ENCODE assay signal across 10 cellular contexts in genomic region chr2:144477281-144477942, GRCh38. TPM values are rescaled to one million over a fixed set of nuclear protein-coding genes. Genes with fewer than 3 reads are reported as not detected.
DNase-seq lines count a peak whose midpoint lies in the region; ATAC-seq and TF ChIP-seq lines count a peak whose summit lies in the region.
"Had no signal": no experiment of that assay in that cellular context is flagged by ENCODE, and none has a peak within 500 bp of the region (broad histone marks: within the 10 kb centered on the region; RNA-seq: fewer than 3 reads in every experiment).

No MANE protein-coding gene starts in this region.

- H3K36me3 Mint-ChIP-seq in WTC11 = no peaks in the 10 kb centered on the region
- H3K36me3 Mint-ChIP-seq in stimulated activated effector memory CD8-positive, alpha-beta T cell treated with anti-CD3 and anti-CD28 coated beads, Interleukin-12 subunit alpha, Interleukin-12 subunit beta, amount 100 ng/mL, for 72 hours = peaks cover 37% of the 10 kb centered on the region
- H3K36me3 Mint-ChIP-seq: activated naive CD4-positive, alpha-beta T cell treated with anti-CD3 and anti-CD28 coated beads, Interleukin-2, amount 50 U/mL, for 24 hours had no signal

- DNase-seq in H4 (ENCODE audit: low spot score) (peak; percentile 62), WTC11 (ENCODE audit: low spot score) (no peak), fibroblast of peridontal ligament (ENCODE audit: extremely low read depth) (peak; percentile 90), SKM-1 treated with dmso at 0.1 percent for 144 hours (lab: John Stamatoyannopoulos, UW; ENCODE audit: unreplicated experiment) (no peak), HUDEP-2 (lab: John Stamatoyannopoulos, UW; ENCODE audit: unreplicated experiment in 76 of 76) (no peak)
- DNase-seq in stimulated activated effector memory CD8-positive, alpha-beta T cell treated with anti-CD3 and anti-CD28 coated beads, Interleukin-12 subunit alpha, Interleukin-12 subunit beta, amount 100 ng/mL, for 72 hours (ENCODE audit: low spot score in 2 of 2) = no peak
- no peak for DNase-seq in activated effector memory CD4-positive, alpha-beta T cell treated with anti-CD3 and anti-CD28 coated beads, Interleukin-2, amount 50 U/mL, for 16 hours
- DNase-seq: stimulated activated naive CD4-positive, alpha-beta T cell treated with Interleukin-2 at 50 U/mL for 16 hours had no signal

- POLR2A ChIA-PET in WTC11 (lab: Charles Lee) = no interaction called here

- peaks cover 55% of the 10 kb centered on the region for H3K4me1 Mint-ChIP-seq in WTC11
- peaks cover 54% of the 10 kb centered on the region for H3K4me1 Mint-ChIP-seq in stimulated activated effector memory CD8-positive, alpha-beta T cell treated with anti-CD3 and anti-CD28 coated beads, Interleukin-12 subunit alpha, Interleukin-12 subunit beta, amount 100 ng/mL, for 72 hours
- H3K4me1 Mint-ChIP-seq: activated naive CD4-positive, alpha-beta T cell treated with anti-CD3 and anti-CD28 coated beads, Interleukin-2, amount 50 U/mL, for 24 hours had no signal

- H3K27ac Mint-ChIP-seq in WTC11 = peak overlapping the region; percentile 47; the same call in 1 of the 2 replicates
- no peak overlapping the region for H3K27ac Mint-ChIP-seq in stimulated activated effector memory CD8-positive, alpha-beta T cell treated with anti-CD3 and anti-CD28 coated beads, Interleukin-12 subunit alpha, Interleukin-12 subunit beta, amount 100 ng/mL, for 72 hours
- H3K27ac Mint-ChIP-seq: activated naive CD4-positive, alpha-beta T cell treated with anti-CD3 and anti-CD28 coated beads, Interleukin-2, amount 50 U/mL, for 24 hours had no signal

- no peak for ATAC-seq in WTC11
- no peak for ATAC-seq in stimulated activated effector memory CD8-positive, alpha-beta T cell treated with anti-CD3 and anti-CD28 coated beads, Interleukin-12 subunit alpha, Interleukin-12 subunit beta, amount 100 ng/mL, for 72 hours
- ATAC-seq in GM19467 (IDR thresholded peaks at IDR 0.05; ENCODE audit: unreplicated experiment) = no peak

- H3K9me3 Mint-ChIP-seq in WTC11 = no peaks in the 10 kb centered on the region
- no peaks in the 10 kb centered on the region for H3K9me3 Mint-ChIP-seq in stimulated activated effector memory CD8-positive, alpha-beta T cell treated with anti-CD3 and anti-CD28 coated beads, Interleukin-12 subunit alpha, Interleukin-12 subunit beta, amount 100 ng/mL, for 72 hours
- H3K9me3 Mint-ChIP-seq: activated naive CD4-positive, alpha-beta T cell treated with anti-CD3 and anti-CD28 coated beads, Interleukin-2, amount 50 U/mL, for 24 hours had no signal

- CTCF ChIA-PET in WTC11 (lab: Charles Lee) = interaction anchor here (3.2 kb wide), 1 partner anchor 28 kb away, joined by 11 read pairs; no protein-coding TSS in a partner anchor

- TF ChIP-seq CTCF in WTC11 (IDR thresholded peaks at IDR 0.05) = no peak

- H3K27me3 Mint-ChIP-seq in WTC11 (ENCODE audit: low read depth) = peaks cover 6% of the 10 kb centered on the region
- H3K27me3 Mint-ChIP-seq: activated naive CD4-positive, alpha-beta T cell treated with anti-CD3 and anti-CD28 coated beads, Interleukin-2, amount 50 U/mL, for 24 hours had no signal

- no peak overlapping the region for H3K4me3 Mint-ChIP-seq in WTC11
- H3K4me3 Mint-ChIP-seq in stimulated activated effector memory CD8-positive, alpha-beta T cell treated with anti-CD3 and anti-CD28 coated beads, Interleukin-12 subunit alpha, Interleukin-12 subunit beta, amount 100 ng/mL, for 72 hours = peak overlapping the region; percentile 9
- H3K4me3 Mint-ChIP-seq: activated naive CD4-positive, alpha-beta T cell treated with anti-CD3 and anti-CD28 coated beads, Interleukin-2, amount 50 U/mL, for 24 hours had no signal

TF ChIP-seq in WTC11, 78 proteins besides CTCF, POLR2A, EP300 and RAD21:
- TF ChIP-seq EMX1 (CRISPR knock-in tag; IDR thresholded peaks at IDR 0.05) (no peak), TEAD1 (CRISPR knock-in tag; IDR thresholded peaks at IDR 0.05) (no peak), NR3C1 (CRISPR knock-in tag; conservative IDR thresholded peaks at IDR 0.05; ENCODE audit: low read depth) (no peak), ZMAT4 (CRISPR knock-in tag; IDR thresholded peaks at IDR 0.05) (no peak), CREM (CRISPR knock-in tag; IDR thresholded peaks at IDR 0.05) (no peak), ATF2 (CRISPR knock-in tag; IDR thresholded peaks at IDR 0.05; ENCODE audit: borderline replicate concordance, low read depth) (no peak), ZNF263 (CRISPR knock-in tag; IDR thresholded peaks at IDR 0.05; ENCODE audit: low read depth) (no peak), ZNF425 (CRISPR knock-in tag; conservative IDR thresholded peaks at IDR 0.05) (no peak)
TF ChIP-seq in WTC11: peak in this region for 0.

RNA-seq across cellular contexts. Expression of gene ZEB2, which starts 42.5 kb away (rescaled TPM):
- total RNA-seq in H4 (2014; rRNA removed; shearing (Covaris generic)) = 14.4 and 17.0 TPM in 2 replicates
- 0.42 to 0.85 TPM (median 0.46 TPM) in 3 replicates for total RNA-seq in WTC11 (2021)

Comparison
In these comparisons a context has a peak if more than half of its experiments do, and no peak if none do; other contexts are left out.
1. DNase-seq: peak in H4 (single experiment) and fibroblast of peridontal ligament (single experiment); none in WTC11 (single experiment), stimulated activated effector memory CD8-positive, alpha-beta T cell treated with anti-CD3 and anti-CD28 coated beads, Interleukin-12 subunit alpha, Interleukin-12 subunit beta, amount 100 ng/mL, for 72 hours (0 of 2), SKM-1 treated with dmso at 0.1 percent for 144 hours (single experiment), HUDEP-2 (0 of 76) and activated effector memory CD4-positive, alpha-beta T cell treated with anti-CD3 and anti-CD28 coated beads, Interleukin-2, amount 50 U/mL, for 16 hours (single experiment).